11 cellular contexts compared by ENCODE assay signal in genomic region chr7:90345016-90345415, GRCh38. TPM values are rescaled to one million over a fixed set of nuclear protein-coding genes. Genes with fewer than 3 reads are reported as not detected.
DNase-seq lines count a peak whose midpoint lies in the region; ATAC-seq and TF ChIP-seq lines count a peak whose summit lies in the region.
"Had no signal": no experiment of that assay in that cellular context is flagged by ENCODE, and none has a peak within 500 bp of the region (broad histone marks: within the 10 kb centered on the region; RNA-seq: fewer than 3 reads in every experiment).

No MANE protein-coding gene starts in this region.

- POLR2A ChIA-PET in HEK293T (lab: Yijun Ruan, JAX) = interaction anchor here (1.2 kb wide), 1 partner anchor 8 kb away, joined by 6 read pairs; no protein-coding TSS in a partner anchor

- H3K27ac ChIP-seq in right cardiac atrium (ENCODE audit: low read length) (no peak overlapping the region), heart left ventricle (no peak overlapping the region), vagina (peak overlapping the region; percentile 83)

- no peaks in the 10 kb centered on the region for H3K9me3 ChIP-seq in right cardiac atrium (ENCODE audit: control insufficient read depth, low read length)
- no peaks in the 10 kb centered on the region for H3K9me3 ChIP-seq in heart left ventricle
- no peaks in the 10 kb centered on the region for H3K9me3 ChIP-seq in adipocyte (ENCODE audit: control insufficient read depth, low read length)
- no peaks in the 10 kb centered on the region for H3K9me3 ChIP-seq in vagina
- H3K9me3 ChIP-seq: heart right ventricle had no signal

- H3K4me1 Mint-ChIP-seq in mesothelial cell of epicardium = peaks cover 15% of the 10 kb centered on the region

- DNase-seq in right cardiac atrium (no peak), heart left ventricle (no peak), adipocyte (ENCODE audit: low read depth) (no peak), mesothelial cell of epicardium (ENCODE audit: low spot score in 2 of 2, unreplicated experiment in 2 of 2) (no peak), vagina (ENCODE audit: extremely low spot score in 2 of 2) (no peak), D341Med (ENCODE audit: low spot score) (no peak), HEK293T (ENCODE audit: extremely low spot score) (no peak), globus pallidus (ENCODE audit: low spot score) (no peak)
- DNase-seq: activated CD4-positive, alpha-beta T cell treated with anti-CD3 and anti-CD28 coated beads, Interleukin-2, amount 50 U/mL, for 4 hours; heart right ventricle had no signal

- TF ChIP-seq POLR2A in heart left ventricle (IDR thresholded peaks at IDR 0.05) (no peak), vagina (IDR thresholded peaks at IDR 0.05) (no peak)

- TF ChIP-seq CTCF in heart left ventricle (IDR thresholded peaks at IDR 0.05) (no peak), mesothelial cell of epicardium (IDR thresholded peaks at IDR 0.05; ENCODE audit: unreplicated experiment) (no peak), vagina (IDR thresholded peaks at IDR 0.05) (no peak)

- peak overlapping the region; percentile 98 for H3K9ac ChIP-seq in adipocyte (ENCODE audit: low read length)

- H3K4me1 ChIP-seq in right cardiac atrium (ENCODE audit: control insufficient read depth, insufficient read depth, low read length) = no peaks in the 10 kb centered on the region
- peaks cover 0 to 20% (median 12%) of the 10 kb centered on the region in 12 donors for H3K4me1 ChIP-seq in heart left ventricle
- H3K4me1 ChIP-seq in adipocyte (ENCODE audit: control insufficient read depth, insufficient read depth, low read length) = peaks cover 18% of the 10 kb centered on the region
- H3K4me1 ChIP-seq in vagina = peaks cover 15% of the 10 kb centered on the region

- H3K36me3 ChIP-seq in heart left ventricle = no peaks in the 10 kb centered on the region
- H3K36me3 ChIP-seq in adipocyte (ENCODE audit: control insufficient read depth, insufficient read depth, low read length, severe bottlenecking) = no peaks in the 10 kb centered on the region
- no peaks in the 10 kb centered on the region for H3K36me3 ChIP-seq in vagina
- H3K36me3 ChIP-seq: heart right ventricle had no signal

- intact Hi-C loops in right cardiac atrium (cut with DNase I) = loop anchor here in 1 of 4 donors (5.0 kb wide), 1 partner anchor 57 kb away; the partner anchor contains the start of gene CLDN12
- intact Hi-C loops in heart left ventricle (cut with DNase I) = loop anchor here in 5 of 10 donors (5.0 to 10.0 kb wide), 3 partner anchors 57 to 62 kb away; partner anchors contain the start of gene CLDN12 (in 4 of the 5)
- intact Hi-C loops in vagina (cut with DNase I) = loop anchor here (5.0 kb wide), 1 partner anchor 57 kb away; the partner anchor contains the start of gene CLDN12

- H3K9me3 Mint-ChIP-seq in mesothelial cell of epicardium = no peaks in the 10 kb centered on the region

- CTCF ChIA-PET in HEK293T (lab: Yijun Ruan, JAX) = no interaction called here

- peaks cover 2% of the 10 kb centered on the region for H3K27me3 Mint-ChIP-seq in mesothelial cell of epicardium (ENCODE audit: low read depth)

- no peaks in the 10 kb centered on the region for H3K36me3 Mint-ChIP-seq in mesothelial cell of epicardium

- H3K27me3 ChIP-seq in right cardiac atrium (ENCODE audit: control insufficient read depth, insufficient read depth) (no peaks in the 10 kb centered on the region), heart left ventricle (no peaks in the 10 kb centered on the region), adipocyte (replicated peaks; ENCODE audit: control insufficient read depth, insufficient read depth, low read length) (no peaks in the 10 kb centered on the region), vagina (no peaks in the 10 kb centered on the region)
- H3K27me3 ChIP-seq: heart right ventricle had no signal

- peak overlapping the region; percentile 96 for H3K4me3 Mint-ChIP-seq in mesothelial cell of epicardium

- ATAC-seq in right cardiac atrium = no peak
- no peak for ATAC-seq in heart left ventricle

- peak overlapping the region; percentile 98 for H3K27ac Mint-ChIP-seq in mesothelial cell of epicardium

- H3K4me3 ChIP-seq in right cardiac atrium (ENCODE audit: low read length) (peak overlapping the region; percentile 88), heart left ventricle (peak overlapping the region in 1 of 12 donors; percentile 86), adipocyte (ENCODE audit: low read length) (peak overlapping the region; percentile 98), vagina (peak overlapping the region in 1 of 2 donors; percentile 55)

TF ChIP-seq in HEK293T, 16 proteins besides CTCF, POLR2A, EP300 and RAD21:
- TF ChIP-seq ELF4 (IDR thresholded peaks at IDR 0.05) = no peak
- TF ChIP-seq FOXA1 (IDR thresholded peaks at IDR 0.05) = no peak
- no peak for TF ChIP-seq BHLHE40 (IDR thresholded peaks at IDR 0.05; ENCODE audit: borderline replicate concordance)

RNA-seq across cellular contexts. Expression of gene GTPBP10, which starts 1.5 kb away (rescaled TPM):
- total RNA-seq in right cardiac atrium (10 to 100 TPM; 15.3 to 25.9 (median 20.3) TPM), heart left ventricle (10 to 100 TPM in 8 of 9 donors, 1 to 10 TPM in 1; 8.2 to 28.4 (median 20.0) TPM), mesothelial cell of epicardium (20.8 to 25.6 TPM (median 23.8 TPM) in 3 replicates), vagina (11.0 TPM)
- polyA plus RNA-seq in right cardiac atrium (11.7 TPM), heart left ventricle (10 to 100 TPM; 15.5 to 16.8 TPM)

RNA-seq across cellular contexts. Expression of gene FAM237B, which starts 23.9 kb away (rescaled TPM):
- not detected for total RNA-seq in right cardiac atrium
- not detected for polyA plus RNA-seq in right cardiac atrium
- not detected for total RNA-seq in heart left ventricle
- polyA plus RNA-seq in heart left ventricle = not detected
- not detected in 3 replicates for total RNA-seq in mesothelial cell of epicardium
- total RNA-seq in vagina = not detected
- total RNA-seq: heart right ventricle, myocyte had no signal
- polyA plus RNA-seq: heart right ventricle had no signal

RNA-seq across cellular contexts. Expression of gene CLDN12, which starts 58.2 kb away (rescaled TPM):
- total RNA-seq in right cardiac atrium (10 to 100 TPM; 34.9 to 46.1 (median 39.7) TPM), heart left ventricle (10 to 100 TPM; 20.7 to 45.2 (median 32.2) TPM), mesothelial cell of epicardium (33.1 to 35.8 TPM (median 33.5 TPM) in 3 replicates), vagina (21.4 TPM)
- polyA plus RNA-seq in right cardiac atrium (24.7 TPM), heart left ventricle (10 to 100 TPM; 22.3 to 23.6 TPM)
